8 cellular contexts compared by ENCODE assay signal in genomic region chr19:18919086-18919894, GRCh38. TPM values are rescaled to one million over a fixed set of nuclear protein-coding genes. Genes with fewer than 3 reads are reported as not detected.
DNase-seq lines count a peak whose midpoint lies in the region; ATAC-seq, FAIRE-seq and TF ChIP-seq lines count a peak whose summit lies in the region.

COPE (minus strand) TSS chr19:18919387; CDS start chr19:18919348, 39 bp downstream.
A gene with protein sequence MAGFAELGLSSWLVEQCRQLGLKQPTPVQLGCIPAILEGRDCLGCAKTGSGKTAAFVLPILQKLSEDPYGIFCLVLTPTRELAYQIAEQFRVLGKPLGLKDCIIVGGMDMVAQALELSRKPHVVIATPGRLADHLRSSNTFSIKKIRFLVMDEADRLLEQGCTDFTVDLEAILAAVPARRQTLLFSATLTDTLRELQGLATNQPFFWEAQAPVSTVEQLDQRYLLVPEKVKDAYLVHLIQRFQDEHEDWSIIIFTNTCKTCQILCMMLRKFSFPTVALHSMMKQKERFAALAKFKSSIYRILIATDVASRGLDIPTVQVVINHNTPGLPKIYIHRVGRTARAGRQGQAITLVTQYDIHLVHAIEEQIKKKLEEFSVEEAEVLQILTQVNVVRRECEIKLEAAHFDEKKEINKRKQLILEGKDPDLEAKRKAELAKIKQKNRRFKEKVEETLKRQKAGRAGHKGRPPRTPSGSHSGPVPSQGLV (plus strand): TSS chr19:18919715. CDS start chr19:18919742, 27 bp downstream.

- peak; percentile 98 to 99 for ATAC-seq in natural killer cell treated with Interleukin-12 subunit alpha and Interleukin-12 subunit beta and Interleukin-15 and Interleukin-18, amount 100 ng/mL, for 72 hours
- peak; percentile 96 for ATAC-seq in stimulated activated naive CD8-positive, alpha-beta T cell treated with anti-CD3 and anti-CD28 coated beads, Interleukin-15, Interleukin-2, amounts not matched to agents 100 U/mL and 50 U/mL, for 24 hours

- H3K27ac Mint-ChIP-seq in natural killer cell treated with Interleukin-12 subunit alpha and Interleukin-12 subunit beta and Interleukin-15 and Interleukin-18, amount 100 ng/mL, for 72 hours: peak within 1 kb of the TSS; percentile 91 to 92

- peak; percentile 66 for FAIRE-seq in H54 (lab: Jason Lieb, UNC)

- H3K27me3 Mint-ChIP-seq in natural killer cell treated with Interleukin-12 subunit alpha and Interleukin-12 subunit beta and Interleukin-15 and Interleukin-18, amount 100 ng/mL, for 72 hours: no peaks in the 10 kb centered on the region

- no peak for TF ChIP-seq CTCF in fibroblast of pulmonary artery (IDR thresholded peaks at IDR 0.05; ENCODE audit: low read length, missing control alignments)

- TF ChIP-seq POLR2A in H54 (IDR thresholded peaks at IDR 0.05; ENCODE audit: low read depth, low read length): peak; percentile 69

- peaks cover 27 to 34% of the 10 kb centered on the region in 2 donors for H3K4me1 Mint-ChIP-seq in natural killer cell treated with Interleukin-12 subunit alpha and Interleukin-12 subunit beta and Interleukin-15 and Interleukin-18, amount 100 ng/mL, for 72 hours (ENCODE audit: low read depth in 2 of 2)

- H3K4me3 Mint-ChIP-seq in natural killer cell treated with Interleukin-12 subunit alpha and Interleukin-12 subunit beta and Interleukin-15 and Interleukin-18, amount 100 ng/mL, for 72 hours: peak within 1 kb of the TSS; percentile 98

- no peaks in the 10 kb centered on the region for H3K36me3 Mint-ChIP-seq in natural killer cell treated with Interleukin-12 subunit alpha and Interleukin-12 subunit beta and Interleukin-15 and Interleukin-18, amount 100 ng/mL, for 72 hours

- peak within 1 kb of the TSS; percentile 100 for H3K4me3 ChIP-seq in fibroblast of pulmonary artery (replicated peaks; ENCODE audit: low read depth, low read length)

- H3K9me3 Mint-ChIP-seq in natural killer cell treated with Interleukin-12 subunit alpha and Interleukin-12 subunit beta and Interleukin-15 and Interleukin-18, amount 100 ng/mL, for 72 hours: no peaks in the 10 kb centered on the region

- DNase-seq in EL: peak; percentile 100
- DNase-seq in H54 (ENCODE audit: insufficient read length, low spot score): peak; percentile 98
- DNase-seq in M059J (ENCODE audit: low read depth): peak; percentile 100
- peak; percentile 99 for DNase-seq in SHP77 (lab: John Stamatoyannopoulos, UW)
- peak; percentile 95 for DNase-seq in activated effector memory CD4-positive, alpha-beta T cell treated with Interleukin-2 at 50 U/mL for 16 hours
- peak; percentile 100 for DNase-seq in fibroblast of pulmonary artery (ENCODE audit: low read depth)
- DNase-seq in natural killer cell treated with Interleukin-12 subunit alpha and Interleukin-12 subunit beta and Interleukin-15 and Interleukin-18, amount 100 ng/mL, for 72 hours (ENCODE audit: low spot score): peak; percentile 99
- peak; percentile 97 for DNase-seq in stimulated activated naive CD8-positive, alpha-beta T cell treated with anti-CD3 and anti-CD28 coated beads, Interleukin-15, Interleukin-2, amounts not matched to agents 100 U/mL and 50 U/mL, for 24 hours

RNA-seq across cellular contexts. Expression of gene COPE, which starts in this region (rescaled TPM):
- 334 and 499 TPM in 2 replicates for total RNA-seq in M059J (2014; rRNA removed; shearing (Covaris generic))
- 100 to 1,000 TPM; 204 to 275 TPM for total RNA-seq in natural killer cell treated with Interleukin-12 subunit alpha and Interleukin-12 subunit beta and Interleukin-15 and Interleukin-18, amount 100 ng/mL, for 72 hours

RNA-seq across cellular contexts. Expression of the second gene that starts in this region (rescaled TPM):
- total RNA-seq in M059J (2014; rRNA removed; shearing (Covaris generic)): 75.5 and 76.5 TPM in 2 replicates
- total RNA-seq in natural killer cell treated with Interleukin-12 subunit alpha and Interleukin-12 subunit beta and Interleukin-15 and Interleukin-18, amount 100 ng/mL, for 72 hours: 100 to 1,000 TPM in 1 of 2 donors, 10 to 100 TPM in 1; 72.7 to 119 TPM

Comparison
In these comparisons a context has a peak if more than half of its experiments do, and no peak if none do; other contexts are left out.
1. Peak in every context shown above with its lines: DNase-seq, ATAC-seq and H3K4me3 ChIP-seq.